1 cellular context compared by ENCODE assay signal in the genomic region with DNA sequence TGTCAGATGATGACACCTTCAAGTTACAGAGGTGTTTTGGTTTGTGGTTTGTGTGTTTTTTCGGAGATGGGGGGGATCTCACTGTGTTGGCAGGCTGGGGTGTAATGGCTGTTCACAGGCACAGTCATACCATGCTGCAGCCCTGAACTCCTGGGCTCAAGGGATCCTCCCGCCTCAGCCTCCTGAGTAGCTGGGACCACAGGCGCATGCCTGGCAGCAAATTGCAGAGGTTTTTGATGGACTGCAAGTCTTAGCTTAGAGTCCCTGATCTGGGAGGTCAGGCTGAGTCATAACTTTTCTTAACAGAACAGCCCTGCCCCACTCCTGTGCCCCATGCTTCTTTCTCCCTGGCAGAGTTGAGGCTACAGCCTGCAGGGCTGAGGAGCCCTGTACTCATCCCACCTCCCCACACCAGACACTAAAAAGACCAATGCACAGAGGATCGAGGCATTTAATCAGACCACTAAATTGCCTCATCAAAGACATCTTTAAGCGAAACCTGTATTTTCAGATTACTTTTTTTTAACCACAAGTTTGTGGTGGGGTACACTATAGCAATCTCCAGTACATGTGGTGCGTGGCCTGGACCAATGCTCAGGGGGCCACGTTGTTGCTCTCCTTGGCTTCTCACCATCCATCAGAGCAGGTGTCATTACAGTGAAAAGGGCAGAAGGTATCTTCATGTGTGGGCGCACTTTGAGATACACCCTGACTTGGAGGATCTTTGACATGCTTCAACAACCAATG.
TF ChIP-seq lines count a peak whose summit lies in the region.

No MANE protein-coding gene starts in this region.

TF ChIP-seq in IMR-90, 13 proteins besides CTCF, POLR2A, EP300 and RAD21:
- TF ChIP-seq BHLHE40 (IDR thresholded peaks at IDR 0.05; ENCODE audit: low read depth, low read length) (no peak), MAZ (IDR thresholded peaks at IDR 0.05; ENCODE audit: borderline replicate concordance, low read depth, low read length) (no peak), SMC3 (IDR thresholded peaks at IDR 0.05; ENCODE audit: low read depth, low read length) (no peak), MXI1 (IDR thresholded peaks at IDR 0.05; ENCODE audit: borderline replicate concordance, low read depth, low read length) (no peak), RCOR1 (IDR thresholded peaks at IDR 0.05; ENCODE audit: insufficient replicate concordance, low read length) (no peak), CEBPB (IDR thresholded peaks at IDR 0.05; ENCODE audit: low read depth, low read length) (no peak), RFX5 (IDR thresholded peaks at IDR 0.05; ENCODE audit: low read depth, low read length) (no peak), CHD1 (IDR thresholded peaks at IDR 0.05; ENCODE audit: low read depth, low read length) (no peak), MAFK (IDR thresholded peaks at IDR 0.05; ENCODE audit: low read depth, low read length) (no peak), NFE2L2 (IDR thresholded peaks at IDR 0.05; ENCODE audit: low read depth, low read length) (no peak)
- TF ChIP-seq, protein P1, sequence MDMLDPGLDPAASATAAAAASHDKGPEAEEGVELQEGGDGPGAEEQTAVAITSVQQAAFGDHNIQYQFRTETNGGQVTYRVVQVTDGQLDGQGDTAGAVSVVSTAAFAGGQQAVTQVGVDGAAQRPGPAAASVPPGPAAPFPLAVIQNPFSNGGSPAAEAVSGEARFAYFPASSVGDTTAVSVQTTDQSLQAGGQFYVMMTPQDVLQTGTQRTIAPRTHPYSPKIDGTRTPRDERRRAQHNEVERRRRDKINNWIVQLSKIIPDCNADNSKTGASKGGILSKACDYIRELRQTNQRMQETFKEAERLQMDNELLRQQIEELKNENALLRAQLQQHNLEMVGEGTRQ (IDR thresholded peaks at IDR 0.05; ENCODE audit: low read depth, low read length) = no peak
- TF ChIP-seq, protein P2, sequence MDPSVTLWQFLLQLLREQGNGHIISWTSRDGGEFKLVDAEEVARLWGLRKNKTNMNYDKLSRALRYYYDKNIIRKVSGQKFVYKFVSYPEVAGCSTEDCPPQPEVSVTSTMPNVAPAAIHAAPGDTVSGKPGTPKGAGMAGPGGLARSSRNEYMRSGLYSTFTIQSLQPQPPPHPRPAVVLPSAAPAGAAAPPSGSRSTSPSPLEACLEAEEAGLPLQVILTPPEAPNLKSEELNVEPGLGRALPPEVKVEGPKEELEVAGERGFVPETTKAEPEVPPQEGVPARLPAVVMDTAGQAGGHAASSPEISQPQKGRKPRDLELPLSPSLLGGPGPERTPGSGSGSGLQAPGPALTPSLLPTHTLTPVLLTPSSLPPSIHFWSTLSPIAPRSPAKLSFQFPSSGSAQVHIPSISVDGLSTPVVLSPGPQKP (IDR thresholded peaks at IDR 0.05; ENCODE audit: borderline replicate concordance, low read depth, low read length) = no peak
